In the genomic region with DNA sequence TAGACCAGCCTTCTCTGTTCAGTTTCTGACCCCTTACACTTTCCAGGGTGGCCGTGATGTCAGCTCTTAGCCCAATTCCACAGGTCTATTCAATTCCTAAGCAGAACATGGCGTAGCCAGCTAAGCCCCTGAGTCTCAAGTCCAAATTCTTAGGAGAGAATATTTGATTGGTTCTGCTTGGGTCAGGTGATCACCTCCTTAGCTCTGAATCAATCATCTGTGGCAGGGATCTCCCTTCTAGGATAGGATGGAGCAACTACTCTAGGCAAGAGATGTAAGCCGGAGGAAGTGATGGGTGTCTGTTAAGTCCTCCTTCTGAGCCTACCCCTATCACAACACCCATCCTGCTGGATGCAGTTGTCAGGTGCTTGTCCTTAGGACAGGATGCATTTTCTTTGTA, we compare ENCODE assay signal across 1 cellular context.
TF ChIP-seq lines count a peak whose summit lies in the region.

No MANE protein-coding gene starts in this region.

TF ChIP-seq in K562, 482 proteins besides CTCF, POLR2A, EP300 and RAD21:
- no peak for TF ChIP-seq PTBP1 (IDR thresholded peaks at IDR 0.05; ENCODE audit: low read depth, low read length)
- no peak for TF ChIP-seq SAFB2 (IDR thresholded peaks at IDR 0.05; ENCODE audit: borderline replicate concordance, low read depth, low read length, severe bottlenecking)
- TF ChIP-seq USF1 (CRISPR knock-in tag; IDR thresholded peaks at IDR 0.05), result peak; percentile 41; the same call in 1 of the 2 replicates
- TF ChIP-seq, protein P1, sequence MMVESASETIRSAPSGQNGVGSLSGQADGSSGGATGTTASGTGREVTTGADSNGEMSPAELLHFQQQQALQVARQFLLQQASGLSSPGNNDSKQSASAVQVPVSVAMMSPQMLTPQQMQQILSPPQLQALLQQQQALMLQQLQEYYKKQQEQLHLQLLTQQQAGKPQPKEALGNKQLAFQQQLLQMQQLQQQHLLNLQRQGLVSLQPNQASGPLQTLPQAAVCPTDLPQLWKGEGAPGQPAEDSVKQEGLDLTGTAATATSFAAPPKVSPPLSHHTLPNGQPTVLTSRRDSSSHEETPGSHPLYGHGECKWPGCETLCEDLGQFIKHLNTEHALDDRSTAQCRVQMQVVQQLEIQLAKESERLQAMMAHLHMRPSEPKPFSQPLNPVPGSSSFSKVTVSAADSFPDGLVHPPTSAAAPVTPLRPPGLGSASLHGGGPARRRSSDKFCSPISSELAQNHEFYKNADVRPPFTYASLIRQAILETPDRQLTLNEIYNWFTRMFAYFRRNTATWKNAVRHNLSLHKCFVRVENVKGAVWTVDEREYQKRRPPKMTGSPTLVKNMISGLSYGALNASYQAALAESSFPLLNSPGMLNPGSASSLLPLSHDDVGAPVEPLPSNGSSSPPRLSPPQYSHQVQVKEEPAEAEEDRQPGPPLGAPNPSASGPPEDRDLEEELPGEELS (CRISPR knock-in tag; IDR thresholded peaks at IDR 0.05; ENCODE audit: borderline replicate concordance), result no peak
- TF ChIP-seq, protein P2, sequence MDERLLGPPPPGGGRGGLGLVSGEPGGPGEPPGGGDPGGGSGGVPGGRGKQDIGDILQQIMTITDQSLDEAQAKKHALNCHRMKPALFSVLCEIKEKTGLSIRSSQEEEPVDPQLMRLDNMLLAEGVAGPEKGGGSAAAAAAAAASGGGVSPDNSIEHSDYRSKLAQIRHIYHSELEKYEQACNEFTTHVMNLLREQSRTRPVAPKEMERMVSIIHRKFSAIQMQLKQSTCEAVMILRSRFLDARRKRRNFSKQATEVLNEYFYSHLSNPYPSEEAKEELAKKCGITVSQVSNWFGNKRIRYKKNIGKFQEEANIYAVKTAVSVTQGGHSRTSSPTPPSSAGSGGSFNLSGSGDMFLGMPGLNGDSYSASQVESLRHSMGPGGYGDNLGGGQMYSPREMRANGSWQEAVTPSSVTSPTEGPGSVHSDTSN (CRISPR knock-in tag; IDR thresholded peaks at IDR 0.05; ENCODE audit: low read depth), result no peak
- TF ChIP-seq, protein P2 (tag; conservative IDR thresholded peaks at IDR 0.05; ENCODE audit: low read depth), result peak; percentile 45; the same call in 1 of the 2 replicates
- TF ChIP-seq POLR2B (IDR thresholded peaks at IDR 0.05; ENCODE audit: low read depth, partially characterized antibody), result no peak
- TF ChIP-seq, protein P3, sequence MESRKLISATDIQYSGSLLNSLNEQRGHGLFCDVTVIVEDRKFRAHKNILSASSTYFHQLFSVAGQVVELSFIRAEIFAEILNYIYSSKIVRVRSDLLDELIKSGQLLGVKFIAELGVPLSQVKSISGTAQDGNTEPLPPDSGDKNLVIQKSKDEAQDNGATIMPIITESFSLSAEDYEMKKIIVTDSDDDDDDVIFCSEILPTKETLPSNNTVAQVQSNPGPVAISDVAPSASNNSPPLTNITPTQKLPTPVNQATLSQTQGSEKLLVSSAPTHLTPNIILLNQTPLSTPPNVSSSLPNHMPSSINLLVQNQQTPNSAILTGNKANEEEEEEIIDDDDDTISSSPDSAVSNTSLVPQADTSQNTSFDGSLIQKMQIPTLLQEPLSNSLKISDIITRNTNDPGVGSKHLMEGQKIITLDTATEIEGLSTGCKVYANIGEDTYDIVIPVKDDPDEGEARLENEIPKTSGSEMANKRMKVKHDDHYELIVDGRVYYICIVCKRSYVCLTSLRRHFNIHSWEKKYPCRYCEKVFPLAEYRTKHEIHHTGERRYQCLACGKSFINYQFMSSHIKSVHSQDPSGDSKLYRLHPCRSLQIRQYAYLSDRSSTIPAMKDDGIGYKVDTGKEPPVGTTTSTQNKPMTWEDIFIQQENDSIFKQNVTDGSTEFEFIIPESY (CRISPR knock-in tag; IDR thresholded peaks at IDR 0.05), result no peak
- no peak for TF ChIP-seq RBFOX2 (IDR thresholded peaks at IDR 0.05; ENCODE audit: low read depth, low read length)
- TF ChIP-seq BHLHE40 (IDR thresholded peaks at IDR 0.05; ENCODE audit: low read length), result no peak
- no peak for TF ChIP-seq ZNF253 (CRISPR knock-in tag; conservative IDR thresholded peaks at IDR 0.05)
- TF ChIP-seq CHD2 (IDR thresholded peaks at IDR 0.05; ENCODE audit: low read depth, low read length), result no peak
- TF ChIP-seq MEIS2 (IDR thresholded peaks at IDR 0.05; ENCODE audit: partially characterized antibody), result peak; percentile 71
- no peak for TF ChIP-seq CREB1 (IDR thresholded peaks at IDR 0.05)
- no peak for TF ChIP-seq CREB1 (CRISPR knock-in tag; IDR thresholded peaks at IDR 0.05)
- TF ChIP-seq SMARCB1 (IDR thresholded peaks at IDR 0.05; ENCODE audit: insufficient read length, low read depth), result no peak
- TF ChIP-seq ZEB2 (IDR thresholded peaks at IDR 0.05), result no peak
- no peak for TF ChIP-seq ZNF133 (CRISPR knock-in tag; IDR thresholded peaks at IDR 0.05)
- no peak for TF ChIP-seq ZNF24 (IDR thresholded peaks at IDR 0.05)
- no peak for TF ChIP-seq EGR1 (conservative IDR thresholded peaks at IDR 0.05)
- TF ChIP-seq PHF21A (IDR thresholded peaks at IDR 0.05; ENCODE audit: borderline replicate concordance, low read depth), result no peak
